8 cellular contexts compared by ENCODE assay signal in genomic region chr18:63994783-63995399, GRCh38. TPM values are rescaled to one million over a fixed set of nuclear protein-coding genes. Genes with fewer than 3 reads are reported as not detected.
A peak's percentile ranks its signal among the peaks of the same experiment; 100 is the strongest.
DNase-seq lines count a peak whose midpoint lies in the region; ATAC-seq, FAIRE-seq and TF ChIP-seq lines count a peak whose summit lies in the region.

No MANE protein-coding gene starts in this region.

- no peaks in the 10 kb centered on the region for H3K36me3 ChIP-seq in colonic mucosa
- no peaks in the 10 kb centered on the region for H3K36me3 ChIP-seq in HepG2 (replicated peaks in 1 of 2; ENCODE audit: control insufficient read depth in 1 of 2, insufficient read depth in 2 of 2, low read length in 2 of 2)

- TF ChIP-seq POLR2A in A549 (IDR thresholded peaks at IDR 0.05; ENCODE audit: low read length) (no peak), HepG2 (IDR thresholded peaks at IDR 0.05; ENCODE audit: insufficient read depth in 1 of 2, low read depth in 2 of 2, low read length in 2 of 2) (no peak)

- H3K4me1 ChIP-seq in A549 (no peaks in the 10 kb centered on the region), colonic mucosa (no peaks in the 10 kb centered on the region), HepG2 (ENCODE audit: insufficient read depth, low read length) (no peaks in the 10 kb centered on the region)

- DNase-seq in A549 (ENCODE audit: low read depth in 1 of 2, low spot score in 1 of 2) (peak; percentile 18 to 43), GM12864 (ENCODE audit: low read depth) (no peak), SW480 (ENCODE audit: low spot score) (peak; percentile 2), colonic mucosa (peak; percentile 31), HepG2 (ENCODE audit: low spot score) (peak; percentile 16)
- peak; percentile 62 for DNase-seq in Jurkat, Clone E6-1 (ENCODE audit: low read depth, low spot score)
- peak; percentile 22 to 70 for DNase-seq in stimulated activated effector memory CD8-positive, alpha-beta T cell treated with anti-CD3 and anti-CD28 coated beads, Interleukin-12 subunit alpha, Interleukin-12 subunit beta, amount 100 ng/mL, for 72 hours (ENCODE audit: low spot score in 2 of 2)

- peaks cover 4% of the 10 kb centered on the region for H3K9me3 Mint-ChIP-seq in stimulated activated effector memory CD8-positive, alpha-beta T cell treated with anti-CD3 and anti-CD28 coated beads, Interleukin-12 subunit alpha, Interleukin-12 subunit beta, amount 100 ng/mL, for 72 hours

- in situ Hi-C loops in HepG2 (cut with HindIII; ENCODE audit: extremely low pct_ligation_motif_present, low pct_unique_long_range_greater_than_20kb) = no loop called here

- H3K27me3 ChIP-seq in colonic mucosa (no peaks in the 10 kb centered on the region), HepG2 (ENCODE audit: control insufficient read depth in 1 of 2, insufficient read depth in 2 of 2, low read length in 2 of 2) (no peaks in the 10 kb centered on the region)

- H3K36me3 Mint-ChIP-seq in stimulated activated effector memory CD8-positive, alpha-beta T cell treated with anti-CD3 and anti-CD28 coated beads, Interleukin-12 subunit alpha, Interleukin-12 subunit beta, amount 100 ng/mL, for 72 hours = peaks cover 3% of the 10 kb centered on the region

- no peak overlapping the region for H3K27ac Mint-ChIP-seq in stimulated activated effector memory CD8-positive, alpha-beta T cell treated with anti-CD3 and anti-CD28 coated beads, Interleukin-12 subunit alpha, Interleukin-12 subunit beta, amount 100 ng/mL, for 72 hours

- POLR2A ChIA-PET in A549 (lab: Yijun Ruan, JAX) (no interaction called here), HepG2 (lab: Yijun Ruan, JAX) (no interaction called here)

- ATAC-seq in A549 (peak; percentile 54 to 77; a peak in 4 of 6 replicates), HepG2 (peak; percentile 75), HG03460 (IDR thresholded peaks at IDR 0.05; ENCODE audit: unreplicated experiment) (no peak)
- ATAC-seq in stimulated activated effector memory CD8-positive, alpha-beta T cell treated with anti-CD3 and anti-CD28 coated beads, Interleukin-12 subunit alpha, Interleukin-12 subunit beta, amount 100 ng/mL, for 72 hours = no peak

- H3K4me1 Mint-ChIP-seq in stimulated activated effector memory CD8-positive, alpha-beta T cell treated with anti-CD3 and anti-CD28 coated beads, Interleukin-12 subunit alpha, Interleukin-12 subunit beta, amount 100 ng/mL, for 72 hours = no peaks in the 10 kb centered on the region

- no peak overlapping the region for H3K9ac ChIP-seq in colonic mucosa (ENCODE audit: low read depth in 2 of 2, low read length in 2 of 2)
- H3K9ac ChIP-seq in HepG2 (ENCODE audit: insufficient read depth, low read depth, low read length) = no peak overlapping the region

- CTCF ChIA-PET in A549 (lab: Yijun Ruan, JAX) (interaction anchor here (0.5 to 3.4 kb wide), 20 partner anchors 10 to 168 kb away, joined by 3 to 25 read pairs (median 6); no protein-coding TSS in a partner anchor), HepG2 (lab: Yijun Ruan, JAX; ENCODE audit: low intra/inter-chr PET ratio, low total read pairs) (interaction anchor here (0.8 to 2.6 kb wide), 5 partner anchors 15 to 104 kb away, joined by 4 to 11 read pairs (median 5); partner anchors contain the start of gene HMSD)

- H3K4me3 ChIP-seq in A549 (no peak overlapping the region), GM12864 (ENCODE audit: low read depth, low read length) (no peak overlapping the region), colonic mucosa (no peak overlapping the region), HepG2 (replicated peaks in 1 of 3; ENCODE audit: insufficient read depth in 1 of 3, low read depth in 2 of 3, low read length in 3 of 3) (no peak overlapping the region)
- H3K4me3 ChIP-seq in Jurkat, Clone E6-1 (ENCODE audit: low read length) = no peak overlapping the region

- H3K79me2 ChIP-seq in HepG2 (ENCODE audit: insufficient read depth, low read length) = no peaks in the 10 kb centered on the region

- intact Hi-C loops in colonic mucosa (cut with DNase I) (loop anchor here (10.0 kb wide), 2 partner anchors 100 to 480 kb away; no protein-coding TSS in a partner anchor), HepG2 (cut with micrococcal nuclease; ENCODE audit: unreplicated experiment) (loop anchor here (1.0 kb wide), 2 partner anchors 32 to 104 kb away; no protein-coding TSS in a partner anchor)

- BruUV-seq in HepG2 (replicated peaks; lab: Mats Ljungman, UMichigan) = no TSS peak

- TF ChIP-seq RAD21 in A549 (conservative IDR thresholded peaks at IDR 0.05 in 1 of 2, IDR thresholded peaks at IDR 0.05 in 1 of 2) (peak; percentile 47 to 60), HepG2 (CRISPR knock-in tag; IDR thresholded peaks at IDR 0.05) (no peak)

- H4K20me1 ChIP-seq in HepG2 (ENCODE audit: insufficient read depth, low read length) = no peaks in the 10 kb centered on the region

- TF ChIP-seq CTCF in A549 (IDR thresholded peaks at IDR 0.05) (peak; percentile 58), GM12864 (IDR thresholded peaks at IDR 0.05; ENCODE audit: low read depth, low read length, missing control alignments) (peak; percentile 95), colonic mucosa (IDR thresholded peaks at IDR 0.05) (peak; percentile 82), HepG2 (CRISPR knock-in tag; IDR thresholded peaks at IDR 0.05) (peak; percentile 74)

- no peak overlapping the region for H3K4me2 ChIP-seq in A549
- H3K4me2 ChIP-seq in HepG2 (ENCODE audit: low read depth, low read length) = no peak overlapping the region

- TF ChIP-seq EP300 in A549 (IDR thresholded peaks at IDR 0.05) (no peak), HepG2 (IDR thresholded peaks at IDR 0.05; ENCODE audit: low read depth in 2 of 2, low read length in 2 of 2) (no peak), HepG2 (CRISPR knock-in tag; IDR thresholded peaks at IDR 0.05; ENCODE audit: borderline replicate concordance) (no peak)

- no peak overlapping the region for H3K4me3 Mint-ChIP-seq in stimulated activated effector memory CD8-positive, alpha-beta T cell treated with anti-CD3 and anti-CD28 coated beads, Interleukin-12 subunit alpha, Interleukin-12 subunit beta, amount 100 ng/mL, for 72 hours

- no peak overlapping the region for H2AFZ ChIP-seq in HepG2 (ENCODE audit: low read length)

- H3K27ac ChIP-seq in A549 (no peak overlapping the region), colonic mucosa (no peak overlapping the region), HepG2 (ENCODE audit: extremely low read length, insufficient read depth, low read length) (no peak overlapping the region)

- 33% methylated on average over 3 of the region's 6 CpGs for whole genome bisulfite sequencing in A549 (ENCODE audit: missing lambda C conversion rate)
- WGBS in HepG2 (ENCODE audit: low lambda C conversion rate) = 20% methylated on average over 5 of the region's 6 CpGs

- FAIRE-seq in A549 (lab: Jason Lieb, UNC) (no peak), HepG2 (lab: Jason Lieb, UNC) (peak; percentile 32)

- H3K9me3 ChIP-seq in A549 (no peaks in the 10 kb centered on the region), colonic mucosa (no peaks in the 10 kb centered on the region), HepG2 (ENCODE audit: low read length) (no peaks in the 10 kb centered on the region)

RNA-seq across cellular contexts. Expression of gene SERPINB8, which starts 25.0 kb away (rescaled TPM):
- 8.6 and 11.7 TPM in 2 replicates for polyA plus RNA-seq in A549 (2011; rRNA removed)
- polyA plus RNA-seq in A549 (2012; cell fraction: cytosol; rRNA removed) = 1.5 and 1.6 TPM in 2 replicates
- 1.2 and 2.4 TPM in 2 replicates for polyA plus RNA-seq in A549 (2012; cell fraction: nucleus; rRNA removed)
- polyA plus RNA-seq in A549 (2017; fragmentation: RNase III; extraction: RNeasy Plus Mini Kit Qiagen cat#74134 plus additional on column Dnase treatment) = 3.4 to 3.5 TPM (median 3.5 TPM) in 3 replicates
- 2.5 and 4.0 TPM in 2 replicates for polyA minus RNA-seq in A549 (2011; rRNA and poly(A)+ RNA removed)
- polyA plus RNA-seq in Jurkat, Clone E6-1 (2012; ENCODE audit: insufficient read depth, insufficient read length) = 10.7 TPM
- 10 to 100 TPM in 1 of 2 donors, 1 to 10 TPM in 1; 9.2 to 20.1 TPM for total RNA-seq in colonic mucosa
- total RNA-seq in HepG2 (2016; rRNA removed; fragmentation: Illumina TruSeq; extraction: Trizol) = 2.2 and 2.6 TPM in 2 replicates
- total RNA-seq in HepG2 (2016; cell fraction: cytosol; rRNA removed; fragmentation: Illumina TruSeq; extraction: Trizol; ENCODE audit: low read depth) = 0.30 and 0.44 TPM in 2 replicates
- 0.97 and 3.1 TPM in 2 replicates for total RNA-seq in HepG2 (2016; cell fraction: insoluble cytoplasmic fraction; rRNA removed; fragmentation: Illumina TruSeq; extraction: Trizol)
- total RNA-seq in HepG2 (2016; cell fraction: membrane; rRNA removed; fragmentation: Illumina TruSeq; extraction: Trizol) = 0.40 and 0.52 TPM in 2 replicates
- total RNA-seq in HepG2 (2016; cell fraction: nucleus; rRNA removed; fragmentation: Illumina TruSeq; extraction: Trizol) = 1.2 and 1.3 TPM in 2 replicates
- polyA plus RNA-seq in HepG2 (2011; rRNA removed) = 0.84 and 0.95 TPM in 2 replicates
- 0.55 and 0.72 TPM in 2 replicates for polyA plus RNA-seq in HepG2 (2011; cell fraction: cytosol; rRNA removed)
- 0.82 and 1.1 TPM in 2 replicates for polyA plus RNA-seq in HepG2 (2011; cell fraction: nucleus; rRNA removed)
- polyA plus RNA-seq in HepG2 (2012) = 0.48 and 1.1 TPM in 2 replicates
- polyA plus RNA-seq in HepG2 (2016; cell fraction: cytosol; fragmentation: Illumina TruSeq; extraction: Trizol; ENCODE audit: low read depth) = 0.11 and 0.25 TPM in 2 replicates
- polyA plus RNA-seq in HepG2 (2016; cell fraction: insoluble cytoplasmic fraction; fragmentation: Illumina TruSeq; extraction: Trizol; ENCODE audit: low read depth) = 1.8 TPM in 2 replicates
- 0.27 and 0.29 TPM in 2 replicates for polyA plus RNA-seq in HepG2 (2016; cell fraction: membrane; fragmentation: Illumina TruSeq; extraction: Trizol; ENCODE audit: low read depth)
- 0.55 and 0.77 TPM in 2 replicates for polyA plus RNA-seq in HepG2 (2016; cell fraction: nucleus; fragmentation: Illumina TruSeq; extraction: Trizol; ENCODE audit: insufficient read depth, low read depth)
- 0.72 and 9.3 TPM in 2 replicates for polyA minus RNA-seq in HepG2 (2011; rRNA and poly(A)+ RNA removed; ENCODE audit: low replicate concordance)
- polyA minus RNA-seq in HepG2 (2011; cell fraction: cytosol; rRNA and poly(A)+ RNA removed) = 0.62 and 1.2 TPM in 2 replicates
- 3.0 TPM in 2 replicates for polyA minus RNA-seq in HepG2 (2011; cell fraction: nucleus; rRNA and poly(A)+ RNA removed)

RNA-seq across cellular contexts. Expression of gene HMSD, which starts 45.8 kb away (rescaled TPM):
- polyA plus RNA-seq in A549 (2011; rRNA removed) (0.13 and 0.30 TPM in 2 replicates), A549 (2017; fragmentation: RNase III; extraction: RNeasy Plus Mini Kit Qiagen cat#74134 plus additional on column Dnase treatment) (0.12 to 0.23 TPM in 2 of 3 replicates, not detected in the other), HepG2 (2011; rRNA removed) (not detected in 2 replicates)
- 0.03 and 0.06 TPM in 2 replicates for polyA plus RNA-seq in A549 (2012; cell fraction: cytosol; rRNA removed)
- 0.06 and 0.08 TPM in 2 replicates for polyA plus RNA-seq in A549 (2012; cell fraction: nucleus; rRNA removed)
- 0.33 TPM in 1 of 2 replicates, not detected in the other for polyA minus RNA-seq in A549 (2011; rRNA and poly(A)+ RNA removed)
- polyA plus RNA-seq in Jurkat, Clone E6-1 (2012; ENCODE audit: insufficient read depth, insufficient read length) = not detected
- total RNA-seq in colonic mucosa (1 to 10 TPM in 1 of 2 donors, under 1 TPM in 1; 0.11 to 2.3 TPM), HepG2 (2016; rRNA removed; fragmentation: Illumina TruSeq; extraction: Trizol) (not detected in 2 replicates)
- total RNA-seq in HepG2 (2016; cell fraction: cytosol; rRNA removed; fragmentation: Illumina TruSeq; extraction: Trizol; ENCODE audit: low read depth) = not detected in 2 replicates
- total RNA-seq in HepG2 (2016; cell fraction: insoluble cytoplasmic fraction; rRNA removed; fragmentation: Illumina TruSeq; extraction: Trizol) = not detected in 2 replicates
- not detected in 2 replicates for total RNA-seq in HepG2 (2016; cell fraction: membrane; rRNA removed; fragmentation: Illumina TruSeq; extraction: Trizol)
- total RNA-seq in HepG2 (2016; cell fraction: nucleus; rRNA removed; fragmentation: Illumina TruSeq; extraction: Trizol) = not detected in 2 replicates
- not detected in 2 replicates for polyA plus RNA-seq in HepG2 (2011; cell fraction: cytosol; rRNA removed)
- not detected in 2 replicates for polyA plus RNA-seq in HepG2 (2011; cell fraction: nucleus; rRNA removed)
- polyA plus RNA-seq in HepG2 (2012) = not detected in 2 replicates
- not detected in 2 replicates for polyA plus RNA-seq in HepG2 (2016; cell fraction: cytosol; fragmentation: Illumina TruSeq; extraction: Trizol; ENCODE audit: low read depth)
- not detected in 2 replicates for polyA plus RNA-seq in HepG2 (2016; cell fraction: insoluble cytoplasmic fraction; fragmentation: Illumina TruSeq; extraction: Trizol; ENCODE audit: low read depth)
- polyA plus RNA-seq in HepG2 (2016; cell fraction: membrane; fragmentation: Illumina TruSeq; extraction: Trizol; ENCODE audit: low read depth) = not detected in 2 replicates
- not detected in 2 replicates for polyA plus RNA-seq in HepG2 (2016; cell fraction: nucleus; fragmentation: Illumina TruSeq; extraction: Trizol; ENCODE audit: insufficient read depth, low read depth)
- polyA minus RNA-seq in HepG2 (2011; rRNA and poly(A)+ RNA removed; ENCODE audit: low replicate concordance) = not detected in 2 replicates
- polyA minus RNA-seq in HepG2 (2011; cell fraction: cytosol; rRNA and poly(A)+ RNA removed) = not detected in 2 replicates
- polyA minus RNA-seq in HepG2 (2011; cell fraction: nucleus; rRNA and poly(A)+ RNA removed) = not detected in 2 replicates

Comparison
In these comparisons a context has a peak if more than half of its experiments do, and no peak if none do; other contexts are left out.
1. ATAC-seq: peak in A549 (2 of 2) and HepG2 (single experiment); none in stimulated activated effector memory CD8-positive, alpha-beta T cell treated with anti-CD3 and anti-CD28 coated beads, Interleukin-12 subunit alpha, Interleukin-12 subunit beta, amount 100 ng/mL, for 72 hours (single experiment) and HG03460 (single experiment).
2. Of the 38 proteins assayed by ChIP-seq in both HepG2 and A549: peak only in HepG2: none; only in A549: RAD21; in both: CTCF and SMC3; in neither: 34; mixed calls (peak in some experiments, not most) for 1.
3. Peak in every context shown above with its lines, with median percentiles within 50 percentile points of each other: CTCF ChIP-seq.